1 cellular context compared by ENCODE assay signal in the genomic region with DNA sequence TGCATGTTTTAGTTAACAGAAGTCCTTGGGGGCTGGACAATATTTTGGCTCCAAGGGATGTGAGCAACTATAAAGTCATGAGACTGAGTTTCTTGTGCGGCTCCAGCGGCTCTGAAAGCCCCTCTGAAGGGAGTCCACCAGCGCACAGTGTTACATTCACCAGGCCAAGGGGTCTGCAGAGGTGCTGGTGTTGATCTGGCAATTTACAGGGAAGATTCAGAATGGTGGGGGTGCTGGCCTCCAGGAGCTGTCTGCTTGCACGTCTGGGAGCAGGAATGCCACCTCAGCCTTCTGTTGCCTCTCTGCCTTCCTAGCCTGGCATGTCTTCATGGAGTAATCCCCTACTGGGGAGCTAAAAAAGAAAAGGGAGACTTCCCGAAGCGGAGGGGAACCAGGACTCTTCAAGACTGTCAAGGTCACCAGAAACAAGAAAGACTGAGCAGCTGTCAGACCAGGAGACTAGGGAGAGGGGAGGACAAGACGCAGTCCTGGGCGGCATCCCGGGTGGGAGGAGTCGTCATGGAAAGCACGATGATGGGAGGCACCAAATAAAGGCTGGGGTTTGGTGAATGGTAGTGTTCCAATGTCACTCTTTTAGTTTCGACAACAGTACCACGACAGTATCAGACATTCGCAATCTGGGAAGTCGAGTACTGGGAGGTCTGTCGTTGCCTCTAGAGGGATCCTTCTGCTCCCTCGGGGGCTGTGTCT.
TF ChIP-seq lines count a peak whose summit lies in the region.

No MANE protein-coding gene starts in this region.

TF ChIP-seq in HepG2, 621 proteins besides CTCF, POLR2A, EP300 and RAD21:
- TF ChIP-seq SMC3 (IDR thresholded peaks at IDR 0.05; ENCODE audit: low read length) = no peak
- TF ChIP-seq SKI (IDR thresholded peaks at IDR 0.05; ENCODE audit: partially characterized antibody) = no peak
- no peak for TF ChIP-seq POLR2G (IDR thresholded peaks at IDR 0.05; ENCODE audit: low read depth, low read length)
- peak; percentile 90 for TF ChIP-seq RBM22 (optimal IDR thresholded peaks at IDR 0.05; ENCODE audit: low read length)
- no peak for TF ChIP-seq MIER3 (CRISPR knock-in tag; IDR thresholded peaks at IDR 0.05; ENCODE audit: borderline replicate concordance)
- no peak for TF ChIP-seq KDM6A (CRISPR knock-in tag; IDR thresholded peaks at IDR 0.05; ENCODE audit: low read depth)
